8 cellular contexts compared by ENCODE assay signal in the genomic region with DNA sequence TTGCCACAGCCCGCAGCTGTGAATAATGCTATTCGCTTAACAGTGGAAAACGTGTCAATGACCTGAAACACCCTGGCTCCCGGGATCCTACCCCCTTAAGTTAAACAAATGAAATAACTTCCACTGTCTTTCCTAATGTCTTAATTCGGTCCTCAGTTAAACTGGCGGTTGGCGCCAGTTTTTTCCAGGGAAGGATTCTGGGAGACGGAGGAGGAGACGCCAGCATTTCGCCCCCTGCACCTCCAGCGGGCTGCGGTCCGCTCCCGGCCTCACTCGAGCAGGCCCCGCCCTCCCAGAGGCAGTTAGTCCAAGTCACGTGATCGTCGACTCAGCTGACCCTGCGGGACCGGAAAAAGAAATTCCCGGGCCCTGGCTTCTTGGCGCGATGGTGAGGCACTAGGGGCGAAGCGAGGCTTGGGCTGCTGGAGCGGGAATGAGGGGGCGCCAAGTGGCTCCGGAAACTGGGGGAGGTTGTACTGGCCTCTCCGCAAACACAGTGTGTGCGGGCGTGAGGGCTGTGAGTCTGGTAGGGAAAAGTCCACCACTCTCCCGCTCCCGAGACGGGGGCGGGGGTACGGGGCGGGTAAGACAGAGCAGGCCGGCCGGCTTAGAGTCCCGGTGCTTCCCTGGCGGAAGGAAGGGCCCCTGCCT. TPM values are rescaled to one million over a fixed set of nuclear protein-coding genes. Genes with fewer than 3 reads are reported as not detected.
DNase-seq lines count a peak whose midpoint lies in the region; ATAC-seq and TF ChIP-seq lines count a peak whose summit lies in the region.

A gene (plus strand): TSS at position 359 of the 651 bp plus-strand sequence. CDS start 27 bp downstream, at position 386.

- TF ChIP-seq CTCF in GM23338 (conservative IDR thresholded peaks at IDR 0.05; ENCODE audit: low read depth in 2 of 2) (no peak), ascending aorta (IDR thresholded peaks at IDR 0.05) (no peak), right atrium auricular region (IDR thresholded peaks at IDR 0.05) (peak in 1 of 2 donors; percentile 22), prostate gland (IDR thresholded peaks at IDR 0.05) (no peak), upper lobe of right lung (IDR thresholded peaks at IDR 0.05) (no peak)

- H3K36me3 Mint-ChIP-seq in GM23338 (ENCODE audit: low read depth): peaks cover 9% of the 10 kb centered on the region

- DNase-seq in CMK (ENCODE audit: low read depth) (peak; percentile 89), GM23338 (ENCODE audit: low spot score) (peak; percentile 99), NCI-H146 treated with DMSO at 0.1 percent for 48 hours (lab: John Stamatoyannopoulos, UW; ENCODE audit: unreplicated experiment) (peak; percentile 64), ascending aorta (ENCODE audit: low spot score in 2 of 2) (peak; percentile 71 to 97), right atrium auricular region (ENCODE audit: low spot score) (peak; percentile 97), prostate gland (ENCODE audit: low spot score) (peak; percentile 92), upper lobe of right lung (peak; percentile 97)

- intact Hi-C loops in T-helper 2 cell treated with Interferon-gamma antibody and Interleukin-4, amounts not matched to agents 100 ng/mL and 5 ng/mL, for 36 hours (cut with micrococcal nuclease): no loop called here
- intact Hi-C loops in ascending aorta (cut with DNase I) (loop anchor here (10.0 kb wide), 1 partner anchor 311 kb away; a partner anchor contains a TSS), prostate gland (cut with DNase I) (no loop called here), upper lobe of right lung (cut with DNase I) (no loop called here)

- peak within 1 kb of the TSS; percentile 96 for H3K27ac Mint-ChIP-seq in GM23338

- TF ChIP-seq POLR2A in prostate gland (IDR thresholded peaks at IDR 0.05): no peak

- H3K27me3 ChIP-seq in GM23338 (ENCODE audit: insufficient read depth): no peaks in the 10 kb centered on the region
- no peaks in the 10 kb centered on the region for H3K27me3 ChIP-seq in ascending aorta
- no peaks in the 10 kb centered on the region for H3K27me3 ChIP-seq in right atrium auricular region
- no peaks in the 10 kb centered on the region for H3K27me3 ChIP-seq in prostate gland (replicated peaks; ENCODE audit: insufficient read depth)
- no peaks in the 10 kb centered on the region for H3K27me3 ChIP-seq in upper lobe of right lung

- peak within 1 kb of the TSS; percentile 94 for H3K4me2 ChIP-seq in GM23338

- H3K79me2 ChIP-seq in GM23338 (replicated peaks; ENCODE audit: insufficient read depth): peaks cover 6% of the 10 kb centered on the region

- H3K4me1 Mint-ChIP-seq in GM23338: peaks cover 14% of the 10 kb centered on the region

- under 1% methylated on average over 40 of the region's 42 CpGs for WGBS in prostate gland

- peaks cover 3% of the 10 kb centered on the region; the same call in 2 of the 3 replicates for H3K9me3 Mint-ChIP-seq in GM23338

- peaks cover 18% of the 10 kb centered on the region for H3K27me3 Mint-ChIP-seq in GM23338 (ENCODE audit: insufficient read depth, low read depth, poor library complexity)

- no peaks in the 10 kb centered on the region for H3K9me2 ChIP-seq in GM23338 (ENCODE audit: insufficient read depth)

- no peaks in the 10 kb centered on the region for H3K9me3 ChIP-seq in ascending aorta
- no peaks in the 10 kb centered on the region for H3K9me3 ChIP-seq in right atrium auricular region
- no peaks in the 10 kb centered on the region for H3K9me3 ChIP-seq in prostate gland
- H3K9me3 ChIP-seq in upper lobe of right lung: no peaks in the 10 kb centered on the region

- no peaks in the 10 kb centered on the region for H3K36me3 ChIP-seq in GM23338 (ENCODE audit: insufficient read depth)
- H3K36me3 ChIP-seq in ascending aorta: peaks cover 5 to 11% of the 10 kb centered on the region in 2 donors
- H3K36me3 ChIP-seq in right atrium auricular region: peaks cover under 1% of the 10 kb centered on the region
- no peaks in the 10 kb centered on the region for H3K36me3 ChIP-seq in prostate gland
- peaks cover 11% of the 10 kb centered on the region for H3K36me3 ChIP-seq in upper lobe of right lung

- H3K4me3 ChIP-seq in GM23338: peak within 1 kb of the TSS; percentile 74
- peak within 1 kb of the TSS; percentile 56 to 81 for H3K4me3 ChIP-seq in ascending aorta
- peak within 1 kb of the TSS; percentile 45 to 85 for H3K4me3 ChIP-seq in right atrium auricular region
- H3K4me3 ChIP-seq in prostate gland: peak within 1 kb of the TSS; percentile 65 to 78
- H3K4me3 ChIP-seq in upper lobe of right lung: peak within 1 kb of the TSS; percentile 73

- H3F3A ChIP-seq in GM23338 (replicated peaks; ENCODE audit: low read depth): no peaks in the 10 kb centered on the region

- ATAC-seq in GM23338 (peak; percentile 94), upper lobe of right lung (peak; percentile 94)

- peak within 1 kb of the TSS; percentile 98 for H3K4me3 Mint-ChIP-seq in GM23338

- H4K20me1 ChIP-seq in GM23338 (replicated peaks; ENCODE audit: insufficient read depth): no peaks in the 10 kb centered on the region

- peak within 1 kb of the TSS; percentile 88 for H2AFZ ChIP-seq in GM23338

- no peak within 1 kb of the TSS for H3K27ac ChIP-seq in GM23338 (ENCODE audit: low read depth)
- peak within 1 kb of the TSS; percentile 31 to 51 for H3K27ac ChIP-seq in ascending aorta
- peak within 1 kb of the TSS; percentile 38 to 59 for H3K27ac ChIP-seq in right atrium auricular region
- H3K27ac ChIP-seq in prostate gland: peak within 1 kb of the TSS; percentile 45 to 51
- H3K27ac ChIP-seq in upper lobe of right lung: peak within 1 kb of the TSS; percentile 72

- H3K4me1 ChIP-seq in GM23338 (ENCODE audit: insufficient read depth) (no peaks in the 10 kb centered on the region), ascending aorta (peaks cover 3 to 5% of the 10 kb centered on the region in 2 donors), right atrium auricular region (peaks cover 0 to 18% of the 10 kb centered on the region in 2 donors), prostate gland (replicated peaks) (no peaks in the 10 kb centered on the region), upper lobe of right lung (peaks cover 8% of the 10 kb centered on the region)

TF ChIP-seq in GM23338, 12 proteins besides CTCF, POLR2A, EP300 and RAD21 (continues in another document):
- TF ChIP-seq JUNB (IDR thresholded peaks at IDR 0.05; ENCODE audit: unreplicated experiment): no peak

RNA-seq across cellular contexts. Expression of the gene that starts here (rescaled TPM):
- 131 and 166 TPM in 2 replicates for total RNA-seq in GM23338 (2014; rRNA removed; shearing (Covaris generic))
- 128 and 131 TPM in 2 replicates for polyA plus RNA-seq in GM23338 (2016; fragmentation: Nextera tagmentation; extraction: Ambion mirVana)
- 80.8 and 82.6 TPM in 2 replicates for total RNA-seq in T-helper 2 cell treated with Interferon-gamma antibody and Interleukin-4, amounts not matched to agents 100 ng/mL and 5 ng/mL, for 36 hours
- 54.8 TPM for total RNA-seq in ascending aorta
- total RNA-seq in right atrium auricular region: 10 to 100 TPM; 47.2 to 52.4 TPM
- total RNA-seq in prostate gland: 100 to 1,000 TPM; 100 to 116 TPM
- total RNA-seq in upper lobe of right lung: 57.5 TPM
